1 cellular context compared by ENCODE assay signal in the genomic region with DNA sequence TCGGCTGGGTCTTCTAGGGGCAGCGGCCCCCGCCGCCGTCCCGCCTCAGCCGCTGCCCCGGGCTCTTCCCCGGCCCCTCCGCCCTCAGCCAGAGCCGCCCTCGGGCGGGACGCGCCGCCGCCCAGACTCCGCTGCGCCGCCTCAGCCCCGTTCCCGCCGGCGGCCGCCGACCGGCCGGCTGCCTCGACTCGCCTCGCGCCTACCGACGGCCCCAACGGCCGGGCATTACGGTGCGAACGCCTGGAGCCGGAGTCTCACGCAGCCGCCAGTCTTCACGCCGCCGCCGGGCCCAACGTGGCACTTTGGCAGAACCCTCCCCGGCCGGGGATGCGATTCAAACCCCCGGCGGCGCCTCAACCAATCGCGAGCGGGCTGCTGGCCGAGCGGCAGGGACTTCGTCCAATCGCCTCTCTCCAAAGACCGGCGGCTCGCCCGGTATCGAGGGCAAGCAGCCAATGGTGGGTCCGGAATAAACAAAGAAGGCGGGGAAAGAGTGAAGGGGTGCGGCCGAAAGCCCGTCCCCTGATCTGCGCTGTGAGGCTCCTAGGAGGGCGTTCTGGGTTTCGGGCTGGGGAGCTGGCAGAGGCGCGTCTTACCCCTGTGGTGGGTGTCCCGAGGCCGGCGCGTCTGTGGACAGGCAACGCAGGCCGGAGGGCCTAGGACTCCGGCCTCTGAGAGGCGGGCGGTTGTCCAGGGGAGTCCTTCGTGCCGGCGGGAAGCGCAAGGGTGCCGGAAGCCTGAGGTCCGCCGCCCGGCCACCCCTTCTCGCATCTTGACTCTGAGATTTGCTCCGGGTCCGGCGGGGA.
TF ChIP-seq lines count a peak whose summit lies in the region.

TSS of gene CDR2 (minus strand) at position 309 of the 806 bp plus-strand sequence. CDS start 310 bp downstream, outside the sequence.

TF ChIP-seq in HepG2, 621 proteins besides CTCF, POLR2A, EP300 and RAD21 (continued from another document and continues in another):
- TF ChIP-seq ZBTB46 (CRISPR knock-in tag; IDR thresholded peaks at IDR 0.05; ENCODE audit: borderline replicate concordance) (no peak), ZNF556 (CRISPR knock-in tag; IDR thresholded peaks at IDR 0.05; ENCODE audit: borderline replicate concordance) (peak; percentile 62; the same call in 1 of the 2 replicates), ZNF776 (CRISPR knock-in tag; IDR thresholded peaks at IDR 0.05) (peak; percentile 14), HOXA7 (CRISPR knock-in tag; IDR thresholded peaks at IDR 0.05) (no peak), SSRP1 (CRISPR knock-in tag; IDR thresholded peaks at IDR 0.05) (no peak), WIZ (CRISPR knock-in tag; IDR thresholded peaks at IDR 0.05) (no peak), FOXA1 (IDR thresholded peaks at IDR 0.05) (no peak), FOXA1 (CRISPR knock-in tag; IDR thresholded peaks at IDR 0.05) (0 out of 2 replicates have a peak, but pooled peaks have one; percentile 10), SPEN (CRISPR knock-in tag; IDR thresholded peaks at IDR 0.05; ENCODE audit: low read depth) (no peak; the same call in 1 of the 2 replicates), ZNF383 (CRISPR knock-in tag; IDR thresholded peaks at IDR 0.05; ENCODE audit: borderline replicate concordance) (no peak; the same call in 1 of the 2 replicates), KDM2A (CRISPR knock-in tag; IDR thresholded peaks at IDR 0.05; ENCODE audit: borderline replicate concordance, low read depth) (peak; percentile 94), ZSCAN31 (CRISPR knock-in tag; IDR thresholded peaks at IDR 0.05; ENCODE audit: low read depth) (peak; percentile 73; the same call in 1 of the 2 replicates), ZNF597 (CRISPR knock-in tag; IDR thresholded peaks at IDR 0.05) (no peak), ZNF33B (CRISPR knock-in tag; IDR thresholded peaks at IDR 0.05) (0 out of 2 replicates have a peak, but pooled peaks have one; percentile 27), ZNF510 (CRISPR knock-in tag; IDR thresholded peaks at IDR 0.05; ENCODE audit: low read depth) (no peak), SYNCRIP (IDR thresholded peaks at IDR 0.05; ENCODE audit: insufficient read depth, low read depth, low read length) (no peak), NFATC3 (CRISPR knock-in tag; IDR thresholded peaks at IDR 0.05) (peak; percentile 95), ZBTB7A (CRISPR knock-in tag; IDR thresholded peaks at IDR 0.05) (no peak), ZNF430 (CRISPR knock-in tag; IDR thresholded peaks at IDR 0.05) (peak; percentile 93), ZNF160 (CRISPR knock-in tag; IDR thresholded peaks at IDR 0.05) (no peak), MBNL3 (CRISPR knock-in tag; conservative IDR thresholded peaks at IDR 0.05) (no peak), ZBTB26 (CRISPR knock-in tag; IDR thresholded peaks at IDR 0.05; ENCODE audit: borderline replicate concordance) (peak; percentile 70), TAF1 (CRISPR knock-in tag; IDR thresholded peaks at IDR 0.05) (peak; percentile 88), RXRA (CRISPR knock-in tag; IDR thresholded peaks at IDR 0.05) (peak; percentile 23; the same call in 1 of the 2 replicates), NFE2L1 (CRISPR knock-in tag; IDR thresholded peaks at IDR 0.05; ENCODE audit: borderline replicate concordance) (0 out of 2 replicates have a peak, but pooled peaks have one; percentile 81), SALL2 (CRISPR knock-in tag; IDR thresholded peaks at IDR 0.05) (peak; percentile 71; the same call in 1 of the 2 replicates), HDAC1 (CRISPR knock-in tag; IDR thresholded peaks at IDR 0.05) (no peak), RFXANK (CRISPR knock-in tag; IDR thresholded peaks at IDR 0.05) (no peak), ZNF354B (CRISPR knock-in tag; IDR thresholded peaks at IDR 0.05) (no peak), SRSF4 (IDR thresholded peaks at IDR 0.05; ENCODE audit: low read depth, low read length, poor library complexity, severe bottlenecking) (no peak), ZC3H4 (CRISPR knock-in tag; IDR thresholded peaks at IDR 0.05; ENCODE audit: borderline replicate concordance) (no peak), MLX (CRISPR knock-in tag; IDR thresholded peaks at IDR 0.05) (no peak), MIER3 (CRISPR knock-in tag; IDR thresholded peaks at IDR 0.05; ENCODE audit: borderline replicate concordance) (peak; percentile 59; the same call in 1 of the 2 replicates), THAP11 (CRISPR knock-in tag; IDR thresholded peaks at IDR 0.05) (peak; percentile 68), MTA1 (CRISPR knock-in tag; IDR thresholded peaks at IDR 0.05; ENCODE audit: borderline replicate concordance) (peak; percentile 86), KDM4B (CRISPR knock-in tag; IDR thresholded peaks at IDR 0.05) (peak; percentile 37), E2F5 (CRISPR knock-in tag; conservative IDR thresholded peaks at IDR 0.05) (peak; percentile 81), ZSCAN20 (CRISPR knock-in tag; IDR thresholded peaks at IDR 0.05; ENCODE audit: borderline replicate concordance) (peak; percentile 94; the same call in 1 of the 2 replicates), MZF1 (CRISPR knock-in tag; IDR thresholded peaks at IDR 0.05; ENCODE audit: borderline replicate concordance) (no peak), ELF4 (CRISPR knock-in tag; IDR thresholded peaks at IDR 0.05; ENCODE audit: borderline replicate concordance) (no peak; the same call in 1 of the 2 replicates), ZNF180 (CRISPR knock-in tag; IDR thresholded peaks at IDR 0.05; ENCODE audit: borderline replicate concordance, low read depth) (no peak; the same call in 1 of the 2 replicates), FOXJ3 (CRISPR knock-in tag; IDR thresholded peaks at IDR 0.05; ENCODE audit: borderline replicate concordance) (peak; percentile 78; the same call in 1 of the 2 replicates), RCOR2 (CRISPR knock-in tag; IDR thresholded peaks at IDR 0.05) (no peak), MYNN (CRISPR knock-in tag; IDR thresholded peaks at IDR 0.05; ENCODE audit: low read depth) (no peak), ELF3 (CRISPR knock-in tag; IDR thresholded peaks at IDR 0.05) (peak; percentile 53; the same call in 1 of the 2 replicates), HOXD1 (CRISPR knock-in tag; IDR thresholded peaks at IDR 0.05) (peak; percentile 86; the same call in 1 of the 2 replicates)
- TF ChIP-seq, protein P1, sequence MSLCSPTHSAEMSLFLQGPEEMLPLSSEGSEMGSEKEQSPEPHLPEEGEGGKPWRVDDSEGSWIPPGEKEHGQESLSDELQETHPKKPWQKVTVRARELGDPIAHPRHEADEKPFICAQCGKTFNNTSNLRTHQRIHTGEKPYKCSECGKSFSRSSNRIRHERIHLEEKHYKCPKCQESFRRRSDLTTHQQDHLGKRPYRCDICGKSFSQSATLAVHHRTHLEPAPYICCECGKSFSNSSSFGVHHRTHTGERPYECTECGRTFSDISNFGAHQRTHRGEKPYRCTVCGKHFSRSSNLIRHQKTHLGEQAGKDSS (CRISPR knock-in tag; IDR thresholded peaks at IDR 0.05; ENCODE audit: borderline replicate concordance, low read depth): peak; percentile 37; the same call in 1 of the 2 replicates
- TF ChIP-seq, protein P2, sequence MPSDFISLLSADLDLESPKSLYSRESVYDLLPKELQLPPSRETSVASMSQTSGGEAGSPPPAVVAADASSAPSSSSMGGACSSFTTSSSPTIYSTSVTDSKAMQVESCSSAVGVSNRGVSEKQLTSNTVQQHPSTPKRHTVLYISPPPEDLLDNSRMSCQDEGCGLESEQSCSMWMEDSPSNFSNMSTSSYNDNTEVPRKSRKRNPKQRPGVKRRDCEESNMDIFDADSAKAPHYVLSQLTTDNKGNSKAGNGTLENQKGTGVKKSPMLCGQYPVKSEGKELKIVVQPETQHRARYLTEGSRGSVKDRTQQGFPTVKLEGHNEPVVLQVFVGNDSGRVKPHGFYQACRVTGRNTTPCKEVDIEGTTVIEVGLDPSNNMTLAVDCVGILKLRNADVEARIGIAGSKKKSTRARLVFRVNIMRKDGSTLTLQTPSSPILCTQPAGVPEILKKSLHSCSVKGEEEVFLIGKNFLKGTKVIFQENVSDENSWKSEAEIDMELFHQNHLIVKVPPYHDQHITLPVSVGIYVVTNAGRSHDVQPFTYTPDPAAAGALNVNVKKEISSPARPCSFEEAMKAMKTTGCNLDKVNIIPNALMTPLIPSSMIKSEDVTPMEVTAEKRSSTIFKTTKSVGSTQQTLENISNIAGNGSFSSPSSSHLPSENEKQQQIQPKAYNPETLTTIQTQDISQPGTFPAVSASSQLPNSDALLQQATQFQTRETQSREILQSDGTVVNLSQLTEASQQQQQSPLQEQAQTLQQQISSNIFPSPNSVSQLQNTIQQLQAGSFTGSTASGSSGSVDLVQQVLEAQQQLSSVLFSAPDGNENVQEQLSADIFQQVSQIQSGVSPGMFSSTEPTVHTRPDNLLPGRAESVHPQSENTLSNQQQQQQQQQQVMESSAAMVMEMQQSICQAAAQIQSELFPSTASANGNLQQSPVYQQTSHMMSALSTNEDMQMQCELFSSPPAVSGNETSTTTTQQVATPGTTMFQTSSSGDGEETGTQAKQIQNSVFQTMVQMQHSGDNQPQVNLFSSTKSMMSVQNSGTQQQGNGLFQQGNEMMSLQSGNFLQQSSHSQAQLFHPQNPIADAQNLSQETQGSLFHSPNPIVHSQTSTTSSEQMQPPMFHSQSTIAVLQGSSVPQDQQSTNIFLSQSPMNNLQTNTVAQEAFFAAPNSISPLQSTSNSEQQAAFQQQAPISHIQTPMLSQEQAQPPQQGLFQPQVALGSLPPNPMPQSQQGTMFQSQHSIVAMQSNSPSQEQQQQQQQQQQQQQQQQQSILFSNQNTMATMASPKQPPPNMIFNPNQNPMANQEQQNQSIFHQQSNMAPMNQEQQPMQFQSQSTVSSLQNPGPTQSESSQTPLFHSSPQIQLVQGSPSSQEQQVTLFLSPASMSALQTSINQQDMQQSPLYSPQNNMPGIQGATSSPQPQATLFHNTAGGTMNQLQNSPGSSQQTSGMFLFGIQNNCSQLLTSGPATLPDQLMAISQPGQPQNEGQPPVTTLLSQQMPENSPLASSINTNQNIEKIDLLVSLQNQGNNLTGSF (CRISPR knock-in tag; IDR thresholded peaks at IDR 0.05): no peak; the same call in 1 of the 2 replicates
- TF ChIP-seq, protein P3, sequence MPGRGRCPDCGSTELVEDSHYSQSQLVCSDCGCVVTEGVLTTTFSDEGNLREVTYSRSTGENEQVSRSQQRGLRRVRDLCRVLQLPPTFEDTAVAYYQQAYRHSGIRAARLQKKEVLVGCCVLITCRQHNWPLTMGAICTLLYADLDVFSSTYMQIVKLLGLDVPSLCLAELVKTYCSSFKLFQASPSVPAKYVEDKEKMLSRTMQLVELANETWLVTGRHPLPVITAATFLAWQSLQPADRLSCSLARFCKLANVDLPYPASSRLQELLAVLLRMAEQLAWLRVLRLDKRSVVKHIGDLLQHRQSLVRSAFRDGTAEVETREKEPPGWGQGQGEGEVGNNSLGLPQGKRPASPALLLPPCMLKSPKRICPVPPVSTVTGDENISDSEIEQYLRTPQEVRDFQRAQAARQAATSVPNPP (CRISPR knock-in tag; IDR thresholded peaks at IDR 0.05): no peak
- TF ChIP-seq, protein P4, sequence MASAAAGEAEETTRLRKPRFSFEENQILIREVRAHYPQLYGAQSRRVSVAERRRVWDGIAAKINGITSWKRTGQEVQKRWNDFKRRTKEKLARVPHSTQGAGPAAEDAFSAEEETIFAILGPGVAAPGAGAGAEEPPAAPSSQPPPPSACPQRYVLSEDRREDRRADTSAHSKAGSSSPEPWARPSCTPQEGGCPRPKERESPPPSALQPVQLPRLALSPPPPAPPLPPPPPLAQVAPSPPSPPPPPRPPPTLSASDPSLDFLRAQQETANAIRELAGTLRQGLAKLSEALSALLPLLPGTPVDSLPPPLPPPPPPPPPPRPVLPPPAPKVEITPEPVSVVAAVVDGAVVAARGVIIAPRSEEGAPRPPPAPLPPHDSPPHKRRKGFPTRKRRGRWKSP (CRISPR knock-in tag; IDR thresholded peaks at IDR 0.05): peak; percentile 83; the same call in 1 of the 2 replicates
